ENCODE assay signal across 1 cellular context in the genomic region with DNA sequence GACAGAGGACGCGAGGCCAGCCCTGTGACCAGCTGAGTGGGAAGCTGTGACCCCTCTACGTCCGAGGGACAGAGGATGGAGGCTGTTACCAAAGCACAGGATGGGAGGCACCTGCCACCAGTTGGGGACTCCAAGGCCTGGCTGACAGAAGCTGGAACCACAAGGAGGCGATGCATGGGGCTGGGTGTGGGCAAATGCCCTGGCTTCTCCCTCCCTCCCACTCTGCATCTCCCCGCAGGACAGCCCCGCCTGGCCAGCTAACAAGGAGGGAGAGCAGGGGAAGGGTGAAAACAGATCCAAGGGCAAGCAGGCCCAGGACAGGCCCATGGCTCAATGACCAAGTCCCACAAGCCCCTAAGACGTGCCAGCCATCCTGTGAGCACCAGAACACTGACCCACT.
TF ChIP-seq lines count a peak whose summit lies in the region.

No MANE protein-coding gene starts in this region.

TF ChIP-seq in SK-N-SH, 30 proteins besides CTCF, POLR2A, EP300 and RAD21:
- TF ChIP-seq, protein P1, sequence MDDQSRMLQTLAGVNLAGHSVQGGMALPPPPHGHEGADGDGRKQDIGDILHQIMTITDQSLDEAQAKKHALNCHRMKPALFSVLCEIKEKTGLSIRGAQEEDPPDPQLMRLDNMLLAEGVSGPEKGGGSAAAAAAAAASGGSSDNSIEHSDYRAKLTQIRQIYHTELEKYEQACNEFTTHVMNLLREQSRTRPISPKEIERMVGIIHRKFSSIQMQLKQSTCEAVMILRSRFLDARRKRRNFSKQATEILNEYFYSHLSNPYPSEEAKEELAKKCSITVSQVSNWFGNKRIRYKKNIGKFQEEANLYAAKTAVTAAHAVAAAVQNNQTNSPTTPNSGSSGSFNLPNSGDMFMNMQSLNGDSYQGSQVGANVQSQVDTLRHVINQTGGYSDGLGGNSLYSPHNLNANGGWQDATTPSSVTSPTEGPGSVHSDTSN (IDR thresholded peaks at IDR 0.05), result no peak
- no peak for TF ChIP-seq CHD2 (IDR thresholded peaks at IDR 0.05; ENCODE audit: low read length, partially characterized antibody)
- TF ChIP-seq ELF1 (IDR thresholded peaks at IDR 0.05), result no peak
- TF ChIP-seq, protein P2, sequence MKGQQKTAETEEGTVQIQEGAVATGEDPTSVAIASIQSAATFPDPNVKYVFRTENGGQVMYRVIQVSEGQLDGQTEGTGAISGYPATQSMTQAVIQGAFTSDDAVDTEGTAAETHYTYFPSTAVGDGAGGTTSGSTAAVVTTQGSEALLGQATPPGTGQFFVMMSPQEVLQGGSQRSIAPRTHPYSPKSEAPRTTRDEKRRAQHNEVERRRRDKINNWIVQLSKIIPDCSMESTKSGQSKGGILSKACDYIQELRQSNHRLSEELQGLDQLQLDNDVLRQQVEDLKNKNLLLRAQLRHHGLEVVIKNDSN (IDR thresholded peaks at IDR 0.05; ENCODE audit: borderline replicate concordance, low read depth), result no peak
- TF ChIP-seq RFX5 (IDR thresholded peaks at IDR 0.05; ENCODE audit: low read length), result no peak
- TF ChIP-seq RCOR1 (IDR thresholded peaks at IDR 0.05; ENCODE audit: low read length), result no peak
- no peak for TF ChIP-seq MAX (IDR thresholded peaks at IDR 0.05; ENCODE audit: low read depth)
- TF ChIP-seq SIN3A (IDR thresholded peaks at IDR 0.05; ENCODE audit: borderline replicate concordance, low read depth, low read length), result no peak
- TF ChIP-seq, protein P3, sequence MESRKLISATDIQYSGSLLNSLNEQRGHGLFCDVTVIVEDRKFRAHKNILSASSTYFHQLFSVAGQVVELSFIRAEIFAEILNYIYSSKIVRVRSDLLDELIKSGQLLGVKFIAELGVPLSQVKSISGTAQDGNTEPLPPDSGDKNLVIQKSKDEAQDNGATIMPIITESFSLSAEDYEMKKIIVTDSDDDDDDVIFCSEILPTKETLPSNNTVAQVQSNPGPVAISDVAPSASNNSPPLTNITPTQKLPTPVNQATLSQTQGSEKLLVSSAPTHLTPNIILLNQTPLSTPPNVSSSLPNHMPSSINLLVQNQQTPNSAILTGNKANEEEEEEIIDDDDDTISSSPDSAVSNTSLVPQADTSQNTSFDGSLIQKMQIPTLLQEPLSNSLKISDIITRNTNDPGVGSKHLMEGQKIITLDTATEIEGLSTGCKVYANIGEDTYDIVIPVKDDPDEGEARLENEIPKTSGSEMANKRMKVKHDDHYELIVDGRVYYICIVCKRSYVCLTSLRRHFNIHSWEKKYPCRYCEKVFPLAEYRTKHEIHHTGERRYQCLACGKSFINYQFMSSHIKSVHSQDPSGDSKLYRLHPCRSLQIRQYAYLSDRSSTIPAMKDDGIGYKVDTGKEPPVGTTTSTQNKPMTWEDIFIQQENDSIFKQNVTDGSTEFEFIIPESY (IDR thresholded peaks at IDR 0.05; ENCODE audit: borderline replicate concordance, low read depth), result no peak
- TF ChIP-seq RXRA (IDR thresholded peaks at IDR 0.05; ENCODE audit: borderline replicate concordance, low read depth), result no peak
- TF ChIP-seq MEF2A (IDR thresholded peaks at IDR 0.05; ENCODE audit: borderline replicate concordance, low read depth), result no peak
- no peak for TF ChIP-seq FOXM1 (IDR thresholded peaks at IDR 0.05; ENCODE audit: low read depth)
- no peak for TF ChIP-seq NRF1 (IDR thresholded peaks at IDR 0.05; ENCODE audit: low read depth, low read length)
- no peak for TF ChIP-seq FOSL2 (IDR thresholded peaks at IDR 0.05; ENCODE audit: borderline replicate concordance, low read depth)
- TF ChIP-seq MXI1 (IDR thresholded peaks at IDR 0.05; ENCODE audit: low read depth, low read length), result no peak
TF ChIP-seq in SK-N-SH: peak in this region for 0.
